ENCODE assay signal across 8 cellular contexts in genomic region chr17:14541714-14542113, GRCh38.
"Had no signal": no experiment of that assay in that cellular context is flagged by ENCODE, and none has a peak within 500 bp of the region (broad histone marks: within the 10 kb centered on the region; RNA-seq: fewer than 3 reads in every experiment).

No MANE protein-coding gene starts in this region.

- FAIRE-seq: G401.6, GM12878, GM12891, GM12892, GM18507, GM19239 had no signal

- ATAC-seq: GM12878 had no signal

- H3K4me3 ChIP-seq: GM12878 had no signal

- DNase-seq: GDM1, GF-D8 had no signal
